Comparison of ENCODE assay signal across 30 cellular contexts in genomic region chr6:11831653-11832052, GRCh38. TPM values are rescaled to one million over a fixed set of nuclear protein-coding genes. Genes with fewer than 3 reads are reported as not detected.
"Had no signal": no experiment of that assay in that cellular context is flagged by ENCODE, and none has a peak within 500 bp of the region (broad histone marks: within the 10 kb centered on the region; RNA-seq: fewer than 3 reads in every experiment).

No MANE protein-coding gene starts in this region.

- H3K27ac ChIP-seq: ascending aorta, cardiac muscle cell, Peyer's patch, SJSA1 had no signal

- H3K36me3 Mint-ChIP-seq: activated naive CD4-positive, alpha-beta T cell treated with anti-CD3 and anti-CD28 coated beads, Interleukin-2, amount 50 U/mL, for 24 hours; activated naive CD8-positive, alpha-beta T cell treated with anti-CD3 and anti-CD28 coated beads, Interleukin-2, amount 10 ng/mL, durations not matched to agents 7 days and 5 days; WTC11 had no signal

- H3K9me3 ChIP-seq: ascending aorta, Peyer's patch, SJSA1, SK-N-SH had no signal

- H3K9ac ChIP-seq: SK-N-SH had no signal

- H3K4me1 ChIP-seq: ascending aorta, SJSA1 had no signal

- H3K4me1 Mint-ChIP-seq: activated CD4-positive, alpha-beta T cell treated with anti-CD3 and anti-CD28 coated beads for 36 hours; activated CD4-positive, alpha-beta T cell treated with anti-CD3 and anti-CD28 coated beads, Interleukin-2, amount 10 ng/mL, durations not matched to agents 7 days and 5 days; activated naive CD4-positive, alpha-beta T cell treated with anti-CD3 and anti-CD28 coated beads, Interleukin-2, amount 50 U/mL, for 24 hours; activated naive CD8-positive, alpha-beta T cell treated with anti-CD3 and anti-CD28 coated beads, Interleukin-2, amount 10 ng/mL, durations not matched to agents 7 days and 5 days; central memory CD8-positive, alpha-beta T cell had no signal

- H3K4me3 Mint-ChIP-seq: activated CD4-positive, alpha-beta T cell treated with anti-CD3 and anti-CD28 coated beads for 36 hours; activated CD4-positive, alpha-beta T cell treated with anti-CD3 and anti-CD28 coated beads, Interleukin-2, amount 10 ng/mL, durations not matched to agents 7 days and 5 days; activated CD8-positive, alpha-beta T cell treated with anti-CD3 and anti-CD28 coated beads, Interleukin-2, amount 10 ng/mL, durations not matched to agents 7 days and 5 days; activated naive CD4-positive, alpha-beta T cell treated with anti-CD3 and anti-CD28 coated beads, Interleukin-2, amount 50 U/mL, for 24 hours; activated naive CD8-positive, alpha-beta T cell treated with anti-CD3 and anti-CD28 coated beads, Interleukin-2, amount 10 ng/mL, durations not matched to agents 7 days and 5 days; activated T-cell treated with anti-CD3 and anti-CD28 coated beads, Interleukin-2, amount 50 U/mL, for 24 hours; central memory CD8-positive, alpha-beta T cell; T-helper 1 cell treated with Interleukin-12 subunit alpha and Interleukin-12 subunit beta and Interleukin-4 antibody, amounts not matched to agents 30 μg/mL and 1 μg/mL, for 36 hours; T-helper 2 cell treated with Interferon-gamma antibody and Interleukin-4, amounts not matched to agents 5 μg/mL and 100 μg/mL, for 36 hours; WTC11 had no signal

- DNase-seq: activated CD4-positive, alpha-beta T cell treated with anti-CD3 and anti-CD28 coated beads for 36 hours; activated CD4-positive, alpha-beta T cell treated with anti-CD3 and anti-CD28 coated beads, Interleukin-2, amount 10 ng/mL, durations not matched to agents 7 days and 5 days; activated CD4-positive, alpha-beta T cell treated with anti-CD3 and anti-CD28 coated beads, Interleukin-2, amount 50 U/mL, for 48 hours; activated CD8-positive, alpha-beta T cell treated with anti-CD3 and anti-CD28 coated beads, Interleukin-2, amount 10 ng/mL, durations not matched to agents 7 days and 5 days; activated gamma-delta T cell; activated naive CD4-positive, alpha-beta T cell treated with Interleukin-2 at 50 U/mL for 16 hours; activated naive CD8-positive, alpha-beta T cell treated with anti-CD3 and anti-CD28 coated beads, Interleukin-2, amount 10 ng/mL, durations not matched to agents 7 days and 5 days; activated T-cell treated with anti-CD3 and anti-CD28 coated beads, Interleukin-2, amount 50 U/mL, for 24 hours; amygdala; Karpas-422; NCI-H1048; NCI-H1436 treated with DMSO at 0.1 percent for 48 hours; NCI-H1694 treated with DMSO at 0.1 percent for 48 hours; NCI-H2029; NCI-H345; NCI-H524 treated with DMSO at 0.1 percent for 48 hours; Peyer's patch; RPMI8226; SHP77 treated with DMSO at 0.1 percent for 48 hours; SK-N-SH had no signal

- ATAC-seq: activated CD4-positive, alpha-beta T cell treated with anti-CD3 and anti-CD28 coated beads for 36 hours; activated CD4-positive, CD25-positive, alpha-beta regulatory T cell treated with anti-CD3 and anti-CD28 coated beads, Interleukin-2, amount 50 U/mL, for 24 hours; activated CD8-positive, alpha-beta T cell treated with anti-CD3 and anti-CD28 coated beads, Interleukin-2, amount 10 ng/mL, durations not matched to agents 7 days and 5 days; WTC11 had no signal

- H3K36me3 ChIP-seq: ascending aorta, cardiac muscle cell, Peyer's patch, SJSA1 had no signal

- H3K27me3 ChIP-seq: ascending aorta, cardiac muscle cell, Peyer's patch, SJSA1 had no signal

- H3K27me3 Mint-ChIP-seq: activated CD4-positive, alpha-beta T cell treated with anti-CD3 and anti-CD28 coated beads for 36 hours; activated CD4-positive, alpha-beta T cell treated with anti-CD3 and anti-CD28 coated beads, Interleukin-2, amount 10 ng/mL, durations not matched to agents 7 days and 5 days; activated naive CD4-positive, alpha-beta T cell treated with anti-CD3 and anti-CD28 coated beads, Interleukin-2, amount 50 U/mL, for 24 hours; activated naive CD8-positive, alpha-beta T cell treated with anti-CD3 and anti-CD28 coated beads, Interleukin-2, amount 10 ng/mL, durations not matched to agents 7 days and 5 days had no signal

- H3K4me3 ChIP-seq: ascending aorta, cardiac muscle cell, Peyer's patch, SJSA1 had no signal

- H3K9me3 Mint-ChIP-seq: activated CD4-positive, alpha-beta T cell treated with anti-CD3 and anti-CD28 coated beads, Interleukin-2, amount 10 ng/mL, durations not matched to agents 7 days and 5 days; activated naive CD4-positive, alpha-beta T cell treated with anti-CD3 and anti-CD28 coated beads, Interleukin-2, amount 50 U/mL, for 24 hours; activated T-cell treated with anti-CD3 and anti-CD28 coated beads, Interleukin-2, amount 50 U/mL, for 24 hours; activated T-helper 2 cell treated with anti-CD3 and anti-CD28 coated beads, Interferon-gamma antibody, Interleukin-2, Interleukin-4, amounts not matched to agents 10 μg/mL and 5 μg/mL and 100 μg/mL, durations not matched to agents 14 hours and 24 hours and 36 hours; central memory CD8-positive, alpha-beta T cell; T-helper 2 cell treated with Interferon-gamma antibody and Interleukin-4, amounts not matched to agents 5 μg/mL and 100 μg/mL, for 36 hours had no signal

- H3K4me2 ChIP-seq: SK-N-SH had no signal

- H3K27ac Mint-ChIP-seq: activated CD4-positive, alpha-beta T cell treated with anti-CD3 and anti-CD28 coated beads for 36 hours; activated CD4-positive, alpha-beta T cell treated with anti-CD3 and anti-CD28 coated beads, Interleukin-2, amount 10 ng/mL, durations not matched to agents 7 days and 5 days; activated CD8-positive, alpha-beta T cell treated with anti-CD3 and anti-CD28 coated beads, Interleukin-2, amount 10 ng/mL, durations not matched to agents 7 days and 5 days; activated naive CD4-positive, alpha-beta T cell treated with anti-CD3 and anti-CD28 coated beads, Interleukin-2, amount 50 U/mL, for 24 hours; activated naive CD8-positive, alpha-beta T cell treated with anti-CD3 and anti-CD28 coated beads, Interleukin-2, amount 10 ng/mL, durations not matched to agents 7 days and 5 days; activated T-cell treated with anti-CD3 and anti-CD28 coated beads, Interleukin-2, amount 50 U/mL, for 24 hours; activated T-helper 2 cell treated with anti-CD3 and anti-CD28 coated beads, Interferon-gamma antibody, Interleukin-2, Interleukin-4, amounts not matched to agents 10 μg/mL and 5 μg/mL and 100 μg/mL, durations not matched to agents 14 hours and 24 hours and 36 hours; T-helper 1 cell treated with Interleukin-12 subunit alpha and Interleukin-12 subunit beta and Interleukin-4 antibody, amounts not matched to agents 30 μg/mL and 1 μg/mL, for 36 hours; T-helper 2 cell treated with Interferon-gamma antibody and Interleukin-4, amounts not matched to agents 5 μg/mL and 100 μg/mL, for 36 hours; WTC11 had no signal

RNA-seq across cellular contexts. Expression of gene ADTRP, which starts 53.0 kb away (rescaled TPM):
- total RNA-seq: ascending aorta, cardiac muscle cell had no signal
- polyA plus RNA-seq: cardiac muscle cell had no signal
